ENCODE assay signal across 19 cellular contexts in the genomic region with DNA sequence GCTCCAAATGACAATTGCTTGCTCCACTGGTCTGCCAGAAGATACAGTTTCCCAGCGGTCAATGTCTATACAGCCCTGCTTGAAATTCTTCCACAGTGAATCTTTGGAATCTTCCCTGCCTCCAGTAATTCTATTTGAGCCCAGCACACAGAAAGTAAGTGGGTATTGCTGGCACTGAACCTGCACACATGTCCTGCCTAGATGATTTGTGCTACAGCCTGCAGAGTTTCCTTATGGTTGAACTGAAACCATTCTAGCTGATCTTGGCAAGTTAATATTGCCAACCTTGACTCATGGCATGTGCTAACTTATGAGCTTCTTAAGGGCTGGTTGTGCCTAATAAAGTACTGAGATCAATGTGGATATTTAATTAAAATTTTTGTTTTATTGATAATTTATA.
DNase-seq lines count a peak whose midpoint lies in the region; ATAC-seq and TF ChIP-seq lines count a peak whose summit lies in the region.
"Had no signal": no experiment of that assay in that cellular context is flagged by ENCODE, and none has a peak within 500 bp of the region (broad histone marks: within the 10 kb centered on the region; RNA-seq: fewer than 3 reads in every experiment).

No MANE protein-coding gene starts in this region.

- H3K27ac Mint-ChIP-seq in GM23338, result no peak overlapping the region
- H3K27ac Mint-ChIP-seq: B cell; CD4-positive, CD25-positive, alpha-beta regulatory T cell; CD8-positive, alpha-beta T cell; HFFc6 had no signal

- H3K27ac ChIP-seq in GM23338 (ENCODE audit: low read depth) (no peak overlapping the region), esophagus squamous epithelium (no peak overlapping the region)
- H3K27ac ChIP-seq: BLaER1, C4-2B had no signal

- H3K4me1 ChIP-seq in GM23338 (ENCODE audit: insufficient read depth), result no peaks in the 10 kb centered on the region
- H3K4me1 ChIP-seq in esophagus squamous epithelium, result no peaks in the 10 kb centered on the region
- H3K4me1 ChIP-seq: BLaER1, Caco-2, HAP-1 had no signal

- H3K9me3 Mint-ChIP-seq in GM23338, result peaks cover 56% of the 10 kb centered on the region

- no peaks in the 10 kb centered on the region for H3K9me3 ChIP-seq in esophagus squamous epithelium
- H3K9me3 ChIP-seq: BLaER1, Caco-2, HAP-1 had no signal

- TF ChIP-seq CTCF in GM23338 (conservative IDR thresholded peaks at IDR 0.05; ENCODE audit: low read depth in 2 of 2) (no peak), esophagus squamous epithelium (IDR thresholded peaks at IDR 0.05) (no peak)

- H3K4me1 Mint-ChIP-seq in GM23338, result no peaks in the 10 kb centered on the region
- H3K4me1 Mint-ChIP-seq: B cell; CD4-positive, CD25-positive, alpha-beta regulatory T cell had no signal

- WGBS in esophagus squamous epithelium, 2 donors, result 71 to 100% methylated on average over 1 of the region's 1 CpG

- no peak overlapping the region for H3K4me3 Mint-ChIP-seq in GM23338
- H3K4me3 Mint-ChIP-seq: B cell; CD4-positive, CD25-positive, alpha-beta regulatory T cell; CD8-positive, alpha-beta T cell; HFFc6 had no signal

- intact Hi-C loops in esophagus squamous epithelium (cut with DNase I), result no loop called here

- H3K4me2 ChIP-seq in GM23338, result no peak overlapping the region
- H3K4me2 ChIP-seq: BLaER1 had no signal

- no peak for TF ChIP-seq POLR2A in esophagus squamous epithelium (IDR thresholded peaks at IDR 0.05)

- H3K27me3 ChIP-seq in GM23338 (ENCODE audit: insufficient read depth) (no peaks in the 10 kb centered on the region), esophagus squamous epithelium (no peaks in the 10 kb centered on the region)
- H3K27me3 ChIP-seq: BLaER1 had no signal

- DNase-seq in GM23338 (ENCODE audit: low spot score) (no peak), NCI-H446 treated with DMSO at 0.1 percent for 48 hours (lab: John Stamatoyannopoulos, UW) (peak; percentile 80), cerebellum (ENCODE audit: low spot score) (peak; percentile 49), esophagus squamous epithelium (lab: John Stamatoyannopoulos, UW) (no peak)
- no peak for DNase-seq in activated T-cell treated with anti-CD3 and anti-CD28 coated beads, Interleukin-2, amount 50 U/mL, for 48 hours
- DNase-seq: Caco-2; CD4-positive, CD25-positive, alpha-beta regulatory T cell; CD8-positive, alpha-beta T cell; DMS153; DND-41; GDM1; GOT3; HFFc6 had no signal

- no peaks in the 10 kb centered on the region for H3K79me2 ChIP-seq in GM23338 (replicated peaks; ENCODE audit: insufficient read depth)

- H3K4me3 ChIP-seq in GM23338 (no peak overlapping the region), esophagus squamous epithelium (no peak overlapping the region)
- H3K4me3 ChIP-seq: BLaER1, GM12878, HAP-1 had no signal

- no peaks in the 10 kb centered on the region for H3F3A ChIP-seq in GM23338 (replicated peaks; ENCODE audit: low read depth)

- no peaks in the 10 kb centered on the region for H3K36me3 ChIP-seq in GM23338 (ENCODE audit: insufficient read depth)
- no peaks in the 10 kb centered on the region for H3K36me3 ChIP-seq in esophagus squamous epithelium
- H3K36me3 ChIP-seq: BLaER1, HAP-1 had no signal

- no peaks in the 10 kb centered on the region for H3K27me3 Mint-ChIP-seq in GM23338 (ENCODE audit: insufficient read depth, low read depth, poor library complexity)
- H3K27me3 Mint-ChIP-seq: B cell; CD4-positive, CD25-positive, alpha-beta regulatory T cell had no signal

- H3K9me2 ChIP-seq in GM23338 (ENCODE audit: insufficient read depth), result no peaks in the 10 kb centered on the region

- H4K20me1 ChIP-seq in GM23338 (replicated peaks; ENCODE audit: insufficient read depth), result no peaks in the 10 kb centered on the region
- H4K20me1 ChIP-seq: BLaER1 had no signal

- peaks cover 3% of the 10 kb centered on the region; the same call in 2 of the 3 replicates for H3K36me3 Mint-ChIP-seq in GM23338 (ENCODE audit: low read depth)
- H3K36me3 Mint-ChIP-seq: CD4-positive, CD25-positive, alpha-beta regulatory T cell; CD8-positive, alpha-beta T cell had no signal

- peak overlapping the region; percentile 48; the same call in 1 of the 2 replicates for H2AFZ ChIP-seq in GM23338

- no peak for ATAC-seq in GM23338
- no peak for ATAC-seq in GM21737 (IDR thresholded peaks at IDR 0.05; ENCODE audit: unreplicated experiment)
- ATAC-seq: CD8-positive, alpha-beta T cell; GM12878 had no signal

TF ChIP-seq in GM23338, 12 proteins besides CTCF, POLR2A, EP300 and RAD21:
- TF ChIP-seq JUNB (IDR thresholded peaks at IDR 0.05; ENCODE audit: unreplicated experiment) (no peak), ZNF331 (CRISPR knock-in tag; IDR thresholded peaks at IDR 0.05; ENCODE audit: low read depth) (no peak), CREB1 (CRISPR knock-in tag; IDR thresholded peaks at IDR 0.05; ENCODE audit: low read depth) (no peak), NANOG (IDR thresholded peaks at IDR 0.05; ENCODE audit: borderline replicate concordance) (no peak), POLR2AphosphoS5 (IDR thresholded peaks at IDR 0.05; ENCODE audit: low read depth) (no peak), EZH2phosphoT487 (IDR thresholded peaks at IDR 0.05; ENCODE audit: unreplicated experiment) (no peak), STAT1 (IDR thresholded peaks at IDR 0.05; ENCODE audit: unreplicated experiment) (no peak), ZNF114 (CRISPR knock-in tag; IDR thresholded peaks at IDR 0.05) (no peak)
- TF ChIP-seq, protein P1, sequence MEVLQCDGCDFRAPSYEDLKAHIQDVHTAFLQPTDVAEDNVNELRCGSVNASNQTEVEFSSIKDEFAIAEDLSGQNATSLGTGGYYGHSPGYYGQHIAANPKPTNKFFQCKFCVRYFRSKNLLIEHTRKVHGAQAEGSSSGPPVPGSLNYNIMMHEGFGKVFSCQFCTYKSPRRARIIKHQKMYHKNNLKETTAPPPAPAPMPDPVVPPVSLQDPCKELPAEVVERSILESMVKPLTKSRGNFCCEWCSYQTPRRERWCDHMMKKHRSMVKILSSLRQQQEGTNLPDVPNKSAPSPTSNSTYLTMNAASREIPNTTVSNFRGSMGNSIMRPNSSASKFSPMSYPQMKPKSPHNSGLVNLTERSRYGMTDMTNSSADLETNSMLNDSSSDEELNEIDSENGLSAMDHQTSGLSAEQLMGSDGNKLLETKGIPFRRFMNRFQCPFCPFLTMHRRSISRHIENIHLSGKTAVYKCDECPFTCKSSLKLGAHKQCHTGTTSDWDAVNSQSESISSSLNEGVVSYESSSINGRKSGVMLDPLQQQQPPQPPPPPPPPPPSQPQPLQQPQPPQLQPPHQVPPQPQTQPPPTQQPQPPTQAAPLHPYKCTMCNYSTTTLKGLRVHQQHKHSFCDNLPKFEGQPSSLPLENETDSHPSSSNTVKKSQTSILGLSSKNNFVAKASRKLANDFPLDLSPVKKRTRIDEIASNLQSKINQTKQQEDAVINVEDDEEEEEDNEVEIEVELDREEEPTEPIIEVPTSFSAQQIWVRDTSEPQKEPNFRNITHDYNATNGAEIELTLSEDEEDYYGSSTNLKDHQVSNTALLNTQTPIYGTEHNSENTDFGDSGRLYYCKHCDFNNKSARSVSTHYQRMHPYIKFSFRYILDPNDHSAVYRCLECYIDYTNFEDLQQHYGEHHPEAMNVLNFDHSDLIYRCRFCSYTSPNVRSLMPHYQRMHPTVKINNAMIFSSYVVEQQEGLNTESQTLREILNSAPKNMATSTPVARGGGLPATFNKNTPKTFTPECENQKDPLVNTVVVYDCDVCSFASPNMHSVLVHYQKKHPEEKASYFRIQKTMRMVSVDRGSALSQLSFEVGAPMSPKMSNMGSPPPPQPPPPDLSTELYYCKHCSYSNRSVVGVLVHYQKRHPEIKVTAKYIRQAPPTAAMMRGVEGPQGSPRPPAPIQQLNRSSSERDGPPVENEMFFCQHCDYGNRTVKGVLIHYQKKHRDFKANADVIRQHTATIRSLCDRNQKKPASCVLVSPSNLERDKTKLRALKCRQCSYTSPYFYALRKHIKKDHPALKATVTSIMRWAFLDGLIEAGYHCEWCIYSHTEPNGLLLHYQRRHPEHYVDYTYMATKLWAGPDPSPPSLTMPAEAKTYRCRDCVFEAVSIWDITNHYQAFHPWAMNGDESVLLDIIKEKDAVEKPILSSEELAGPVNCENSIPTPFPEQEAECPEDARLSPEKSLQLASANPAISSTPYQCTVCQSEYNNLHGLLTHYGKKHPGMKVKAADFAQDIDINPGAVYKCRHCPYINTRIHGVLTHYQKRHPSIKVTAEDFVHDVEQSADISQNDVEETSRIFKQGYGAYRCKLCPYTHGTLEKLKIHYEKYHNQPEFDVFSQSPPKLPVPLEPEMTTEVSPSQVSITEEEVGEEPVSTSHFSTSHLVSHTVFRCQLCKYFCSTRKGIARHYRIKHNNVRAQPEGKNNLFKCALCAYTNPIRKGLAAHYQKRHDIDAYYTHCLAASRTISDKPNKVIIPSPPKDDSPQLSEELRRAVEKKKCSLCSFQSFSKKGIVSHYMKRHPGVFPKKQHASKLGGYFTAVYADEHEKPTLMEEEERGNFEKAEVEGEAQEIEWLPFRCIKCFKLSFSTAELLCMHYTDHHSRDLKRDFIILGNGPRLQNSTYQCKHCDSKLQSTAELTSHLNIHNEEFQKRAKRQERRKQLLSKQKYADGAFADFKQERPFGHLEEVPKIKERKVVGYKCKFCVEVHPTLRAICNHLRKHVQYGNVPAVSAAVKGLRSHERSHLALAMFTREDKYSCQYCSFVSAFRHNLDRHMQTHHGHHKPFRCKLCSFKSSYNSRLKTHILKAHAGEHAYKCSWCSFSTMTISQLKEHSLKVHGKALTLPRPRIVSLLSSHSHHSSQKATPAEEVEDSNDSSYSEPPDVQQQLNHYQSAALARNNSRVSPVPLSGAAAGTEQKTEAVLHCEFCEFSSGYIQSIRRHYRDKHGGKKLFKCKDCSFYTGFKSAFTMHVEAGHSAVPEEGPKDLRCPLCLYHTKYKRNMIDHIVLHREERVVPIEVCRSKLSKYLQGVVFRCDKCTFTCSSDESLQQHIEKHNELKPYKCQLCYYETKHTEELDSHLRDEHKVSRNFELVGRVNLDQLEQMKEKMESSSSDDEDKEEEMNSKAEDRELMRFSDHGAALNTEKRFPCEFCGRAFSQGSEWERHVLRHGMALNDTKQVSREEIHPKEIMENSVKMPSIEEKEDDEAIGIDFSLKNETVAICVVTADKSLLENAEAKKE (CRISPR knock-in tag; IDR thresholded peaks at IDR 0.05), result no peak

Comparison
In these comparisons a context has a peak if more than half of its experiments do, and no peak if none do; other contexts are left out.
1. DNase-seq: peak in NCI-H446 treated with DMSO at 0.1 percent for 48 hours (single experiment) and cerebellum (single experiment); none in GM23338 (single experiment), activated T-cell treated with anti-CD3 and anti-CD28 coated beads, Interleukin-2, amount 50 U/mL, for 48 hours (0 of 2) and esophagus squamous epithelium (single experiment).